In the genomic region with DNA sequence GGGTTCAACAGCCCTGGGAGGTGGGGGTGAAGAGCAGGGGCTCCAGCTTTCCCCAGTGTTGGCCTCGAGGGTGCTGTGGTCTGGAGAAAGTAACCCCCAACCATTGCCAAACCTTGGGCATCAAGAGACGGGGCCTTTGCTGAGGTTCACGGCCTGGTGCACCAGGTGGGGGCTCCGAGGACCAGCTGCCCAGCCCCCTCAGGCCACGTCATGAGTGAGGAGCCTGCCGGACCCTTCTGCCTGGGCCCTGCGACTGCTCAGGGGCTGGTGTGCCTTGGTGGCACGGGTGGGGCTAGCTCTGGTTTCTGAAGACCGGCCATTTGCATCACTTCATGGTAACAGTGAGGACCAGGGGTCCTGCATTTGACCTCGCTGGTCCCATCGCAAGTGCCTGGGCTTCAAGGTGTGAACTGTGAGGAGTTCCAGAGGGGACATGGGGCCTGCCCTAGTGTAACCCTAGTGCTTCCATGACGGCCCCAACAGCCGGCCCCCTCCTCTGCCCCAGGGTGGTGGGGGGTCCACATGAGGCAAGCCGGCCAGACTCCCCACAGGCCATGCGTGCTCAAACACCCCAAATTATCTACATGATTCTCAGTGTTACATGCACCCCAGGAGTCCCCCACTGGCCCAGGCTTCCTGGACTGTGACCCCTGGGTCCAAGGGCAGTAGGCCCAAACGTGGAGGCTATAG, we compare ENCODE assay signal across 18 cellular contexts.
"Had no signal": no experiment of that assay in that cellular context is flagged by ENCODE, and none has a peak within 500 bp of the region (broad histone marks: within the 10 kb centered on the region; RNA-seq: fewer than 3 reads in every experiment).

No MANE protein-coding gene starts in this region.

- H3K27ac ChIP-seq: esophagus muscularis mucosa, gastroesophageal sphincter, neutrophil, parathyroid adenoma, thyroid gland, uterus had no signal

- H3K27ac Mint-ChIP-seq: activated naive CD8-positive, alpha-beta T cell; activated T-helper 1 cell treated with anti-CD3 and anti-CD28 coated beads, Interleukin-12 subunit alpha, Interleukin-12 subunit beta, Interleukin-2, Interleukin-4 antibody, amounts not matched to agents 30 ng/mL and 10 ng/mL and 1 ng/mL, durations not matched to agents 14 hours and 24 hours and 36 hours; memory B cell had no signal

- H3K27me3 Mint-ChIP-seq: activated naive CD8-positive, alpha-beta T cell; memory B cell; naive B cell had no signal

- H3K79me2 ChIP-seq: parathyroid adenoma had no signal

- H3K36me3 Mint-ChIP-seq: activated naive CD8-positive, alpha-beta T cell; memory B cell; naive B cell had no signal

- H3K4me3 ChIP-seq: esophagus muscularis mucosa, gastroesophageal sphincter, thyroid gland, uterus had no signal

- H3K9me3 Mint-ChIP-seq: activated T-helper 1 cell treated with anti-CD3 and anti-CD28 coated beads, Interleukin-12 subunit alpha, Interleukin-12 subunit beta, Interleukin-2, Interleukin-4 antibody, amounts not matched to agents 30 ng/mL and 10 ng/mL and 1 ng/mL, durations not matched to agents 14 hours and 24 hours and 36 hours; naive B cell had no signal

- H3K27me3 ChIP-seq: esophagus muscularis mucosa, gastroesophageal sphincter, neutrophil, thyroid gland, uterus had no signal

- H3K4me3 Mint-ChIP-seq: activated naive CD8-positive, alpha-beta T cell; activated T-helper 1 cell treated with anti-CD3 and anti-CD28 coated beads, Interleukin-12 subunit alpha, Interleukin-12 subunit beta, Interleukin-2, Interleukin-4 antibody, amounts not matched to agents 30 ng/mL and 10 ng/mL and 1 ng/mL, durations not matched to agents 14 hours and 24 hours and 36 hours; memory B cell had no signal

- H2AFZ ChIP-seq: parathyroid adenoma had no signal

- H3K36me3 ChIP-seq: neutrophil, thyroid gland, uterus had no signal

- ATAC-seq: gastroesophageal sphincter had no signal

- DNase-seq: activated CD4-positive, CD25-positive, alpha-beta regulatory T cell treated with anti-CD3 and anti-CD28 coated beads, Interleukin-2, amount 50 U/mL, for 72 hours; activated CD8-positive, alpha-beta memory T cell treated with anti-CD3 and anti-CD28 coated beads for 24 hours; activated gamma-delta T cell treated with Interleukin-2 at 50 U/mL for 16 hours; dermis blood vessel endothelial cell; effector memory CD4-positive, alpha-beta T cell; naive B cell; stimulated activated CD4-positive, alpha-beta T cell treated with anti-CD3 and anti-CD28 coated beads, Interleukin-2, amount 100 ng/mL, for 24 hours; stimulated activated naive CD4-positive, alpha-beta T cell treated with Interleukin-2 at 50 U/mL for 16 hours; T1000; uterus had no signal

- H3K4me1 ChIP-seq: parathyroid adenoma, thyroid gland had no signal
